In genomic region chr1:40980453-40981121, GRCh38 we compare ENCODE assay signal across 8 cellular contexts. TPM values are rescaled to one million over a fixed set of nuclear protein-coding genes. Genes with fewer than 3 reads are reported as not detected.
DNase-seq lines count a peak whose midpoint lies in the region; TF ChIP-seq lines count a peak whose summit lies in the region.

No MANE protein-coding gene starts in this region.

- peaks cover under 1 to 19% of the 10 kb centered on the region in 2 donors for H3K36me3 ChIP-seq in ascending aorta

- intact Hi-C loops in ascending aorta (cut with DNase I), result loop anchor here (5.0 to 10.0 kb wide), 4 partner anchors 67 to 384 kb away; partner anchors contain the start of gene FOXO6

- H3K27ac ChIP-seq in ascending aorta, result peak overlapping the region; percentile 96 to 98

- DNase-seq in NCI-H1436 (lab: John Stamatoyannopoulos, UW), result peak; percentile 6
- DNase-seq in NCI-H1436 treated with DMSO at 0.1 percent for 48 hours (lab: John Stamatoyannopoulos, UW), result no peak
- DNase-seq in HT1080 (ENCODE audit: low read depth), result peak; percentile 38
- DNase-seq in SW480 (ENCODE audit: low spot score), result peak; percentile 25
- no peak for DNase-seq in ascending aorta (ENCODE audit: low spot score in 2 of 2)
- peak; percentile 80 for DNase-seq in islet precursor cell
- peak; percentile 58 to 59 for DNase-seq in stimulated activated CD4-positive, alpha-beta T cell treated with anti-CD3 and anti-CD28 coated beads, Interleukin-2, amount 100 ng/mL, for 24 hours
- DNase-seq in mucosa of gallbladder (ENCODE audit: low spot score), result no peak

- H3K4me1 ChIP-seq in ascending aorta, result peaks cover 7 to 39% of the 10 kb centered on the region in 2 donors

- H3K27me3 ChIP-seq in ascending aorta, result no peaks in the 10 kb centered on the region

- TF ChIP-seq CTCF in ascending aorta (IDR thresholded peaks at IDR 0.05), result no peak

- peak overlapping the region; percentile 78 to 83 for H3K4me3 ChIP-seq in ascending aorta

- no peaks in the 10 kb centered on the region for H3K9me3 ChIP-seq in ascending aorta

RNA-seq across cellular contexts. Expression of gene CTPS1, which starts 1.1 kb away (rescaled TPM):
- total RNA-seq in HT1080 (2014; rRNA removed; shearing (Covaris generic)), result 61.8 and 71.4 TPM in 2 replicates
- 73.2 and 76.1 TPM in 2 replicates for polyA plus RNA-seq in HT1080 (2015; cell fraction: cytosol; rRNA removed)
- 148 and 158 TPM in 2 replicates for polyA plus RNA-seq in HT1080 (2015; cell fraction: nucleus; rRNA removed)
- total RNA-seq in ascending aorta (33.0 TPM), mucosa of gallbladder (20.4 TPM)

RNA-seq across cellular contexts. Expression of gene SLFNL1, which starts 40.9 kb away (rescaled TPM):
- 0.17 TPM in 1 of 2 replicates, not detected in the other for total RNA-seq in HT1080 (2014; rRNA removed; shearing (Covaris generic))
- not detected in 2 replicates for polyA plus RNA-seq in HT1080 (2015; cell fraction: cytosol; rRNA removed)
- 0.02 and 0.42 TPM in 2 replicates for polyA plus RNA-seq in HT1080 (2015; cell fraction: nucleus; rRNA removed)
- total RNA-seq in ascending aorta (not detected), mucosa of gallbladder (0.60 TPM)

Comparison
In these comparisons a context has a peak if more than half of its experiments do, and no peak if none do; other contexts are left out.
1. DNase-seq: peak in NCI-H1436 (single experiment), HT1080 (single experiment), SW480 (single experiment), islet precursor cell (single experiment) and stimulated activated CD4-positive, alpha-beta T cell treated with anti-CD3 and anti-CD28 coated beads, Interleukin-2, amount 100 ng/mL, for 24 hours (2 of 2); none in NCI-H1436 treated with DMSO at 0.1 percent for 48 hours (single experiment), ascending aorta (0 of 2) and mucosa of gallbladder (single experiment).